Comparison of ENCODE assay signal across 1 cellular context in genomic region chr1:173301507-173301906, GRCh38.
TF ChIP-seq lines count a peak whose summit lies in the region.

No MANE protein-coding gene starts in this region.

TF ChIP-seq in K562, 482 proteins besides CTCF, POLR2A, EP300 and RAD21 (continued from another document and continues in another):
- TF ChIP-seq ZBTB40 (IDR thresholded peaks at IDR 0.05) (peak; percentile 34; the same call in 1 of the 2 replicates), ZBTB40 (CRISPR knock-in tag; IDR thresholded peaks at IDR 0.05) (no peak), ZNF584 (CRISPR knock-in tag; IDR thresholded peaks at IDR 0.05; ENCODE audit: low read depth) (no peak), ZKSCAN8 (CRISPR knock-in tag; IDR thresholded peaks at IDR 0.05) (no peak), SRSF7 (optimal IDR thresholded peaks at IDR 0.05; ENCODE audit: low read depth, low read length) (no peak), ZFP30 (CRISPR knock-in tag; IDR thresholded peaks at IDR 0.05; ENCODE audit: borderline replicate concordance) (no peak), SOX6 (IDR thresholded peaks at IDR 0.05) (0 out of 2 replicates have a peak, but pooled peaks have one; percentile 22), ELF1 (tag; IDR thresholded peaks at IDR 0.05) (no peak), MAFK (IDR thresholded peaks at IDR 0.05; ENCODE audit: low read length) (no peak), ZNF124 (CRISPR knock-in tag; IDR thresholded peaks at IDR 0.05) (no peak), DPF2 (IDR thresholded peaks at IDR 0.05) (peak; percentile 59), KLF16 (IDR thresholded peaks at IDR 0.05) (no peak), CTBP1 (IDR thresholded peaks at IDR 0.05; ENCODE audit: borderline replicate concordance) (no peak; the same call in 1 of the 2 replicates), ZNF780A (CRISPR knock-in tag; IDR thresholded peaks at IDR 0.05) (no peak), ETV5 (CRISPR knock-in tag; IDR thresholded peaks at IDR 0.05; ENCODE audit: low read depth) (no peak), ZKSCAN3 (CRISPR knock-in tag; IDR thresholded peaks at IDR 0.05) (no peak), ARID1B (IDR thresholded peaks at IDR 0.05) (peak; percentile 60), MED1 (CRISPR knock-in tag; IDR thresholded peaks at IDR 0.05; ENCODE audit: borderline replicate concordance) (no peak), TEAD4 (IDR thresholded peaks at IDR 0.05; ENCODE audit: low read length) (no peak), TEAD4 (CRISPR knock-in tag; IDR thresholded peaks at IDR 0.05; ENCODE audit: borderline replicate concordance) (no peak), MTA1 (IDR thresholded peaks at IDR 0.05; ENCODE audit: borderline replicate concordance) (0 out of 2 replicates have a peak, but pooled peaks have one; percentile 31), JUNB (CRISPR knock-in tag; conservative IDR thresholded peaks at IDR 0.05) (no peak), SMARCE1 (IDR thresholded peaks at IDR 0.05) (peak; percentile 52; the same call in 1 of the 2 replicates), TRIM24 (IDR thresholded peaks at IDR 0.05) (0 out of 4 replicates have a peak, but pooled peaks of 1 of the 2 experiments have one; percentile 17), ZNF24 (IDR thresholded peaks at IDR 0.05) (peak; percentile 96), ATF3 (IDR thresholded peaks at IDR 0.05) (peak; percentile 78), ATF3 (CRISPR knock-in tag; conservative IDR thresholded peaks at IDR 0.05) (no peak), SLC30A9 (CRISPR knock-in tag; IDR thresholded peaks at IDR 0.05) (no peak), SRSF9 (IDR thresholded peaks at IDR 0.05; ENCODE audit: borderline replicate concordance, low read depth, low read length) (no peak), PATZ1 (CRISPR knock-in tag; IDR thresholded peaks at IDR 0.05; ENCODE audit: borderline replicate concordance) (no peak), BCL6 (CRISPR knock-in tag; IDR thresholded peaks at IDR 0.05) (no peak), STAT5B (CRISPR knock-in tag; IDR thresholded peaks at IDR 0.05) (no peak), NBN (IDR thresholded peaks at IDR 0.05; ENCODE audit: low read depth) (peak; percentile 43; the same call in 1 of the 2 replicates), USF2 (CRISPR knock-in tag; IDR thresholded peaks at IDR 0.05) (no peak), ETV1 (tag; conservative IDR thresholded peaks at IDR 0.05; ENCODE audit: low read depth) (no peak), ZFPM2 (CRISPR knock-in tag; IDR thresholded peaks at IDR 0.05) (no peak), MLLT1 (IDR thresholded peaks at IDR 0.05) (0 out of 4 replicates have a peak, but pooled peaks of 1 of the 2 experiments have one; percentile 34), JUN (IDR thresholded peaks at IDR 0.05; ENCODE audit: borderline replicate concordance, low read depth, low read length) (peak; percentile 46; the same call in 1 of the 2 replicates), JUN (CRISPR knock-in tag; IDR thresholded peaks at IDR 0.05; ENCODE audit: borderline replicate concordance) (no peak), E2F1 (CRISPR knock-in tag; IDR thresholded peaks at IDR 0.05) (no peak), ARNT (IDR thresholded peaks at IDR 0.05) (no peak), ELK3 (CRISPR knock-in tag; IDR thresholded peaks at IDR 0.05) (no peak), JUND (IDR thresholded peaks at IDR 0.05; ENCODE audit: borderline replicate concordance, low read depth, low read length) (peak; percentile 75), JUND (tag; IDR thresholded peaks at IDR 0.05; ENCODE audit: borderline replicate concordance, low read depth, low read length) (peak; percentile 65; the same call in 2 of the 3 replicates), DACH1 (IDR thresholded peaks at IDR 0.05; ENCODE audit: partially characterized antibody) (peak; percentile 60), TCF7 (IDR thresholded peaks at IDR 0.05; ENCODE audit: borderline replicate concordance) (no peak), NFXL1 (CRISPR knock-in tag; IDR thresholded peaks at IDR 0.05) (no peak), RB1 (IDR thresholded peaks at IDR 0.05; ENCODE audit: low read depth) (no peak)
- TF ChIP-seq, protein P1, sequence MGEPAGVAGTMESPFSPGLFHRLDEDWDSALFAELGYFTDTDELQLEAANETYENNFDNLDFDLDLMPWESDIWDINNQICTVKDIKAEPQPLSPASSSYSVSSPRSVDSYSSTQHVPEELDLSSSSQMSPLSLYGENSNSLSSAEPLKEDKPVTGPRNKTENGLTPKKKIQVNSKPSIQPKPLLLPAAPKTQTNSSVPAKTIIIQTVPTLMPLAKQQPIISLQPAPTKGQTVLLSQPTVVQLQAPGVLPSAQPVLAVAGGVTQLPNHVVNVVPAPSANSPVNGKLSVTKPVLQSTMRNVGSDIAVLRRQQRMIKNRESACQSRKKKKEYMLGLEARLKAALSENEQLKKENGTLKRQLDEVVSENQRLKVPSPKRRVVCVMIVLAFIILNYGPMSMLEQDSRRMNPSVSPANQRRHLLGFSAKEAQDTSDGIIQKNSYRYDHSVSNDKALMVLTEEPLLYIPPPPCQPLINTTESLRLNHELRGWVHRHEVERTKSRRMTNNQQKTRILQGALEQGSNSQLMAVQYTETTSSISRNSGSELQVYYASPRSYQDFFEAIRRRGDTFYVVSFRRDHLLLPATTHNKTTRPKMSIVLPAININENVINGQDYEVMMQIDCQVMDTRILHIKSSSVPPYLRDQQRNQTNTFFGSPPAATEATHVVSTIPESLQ (CRISPR knock-in tag; IDR thresholded peaks at IDR 0.05), result no peak
- TF ChIP-seq, protein P2, sequence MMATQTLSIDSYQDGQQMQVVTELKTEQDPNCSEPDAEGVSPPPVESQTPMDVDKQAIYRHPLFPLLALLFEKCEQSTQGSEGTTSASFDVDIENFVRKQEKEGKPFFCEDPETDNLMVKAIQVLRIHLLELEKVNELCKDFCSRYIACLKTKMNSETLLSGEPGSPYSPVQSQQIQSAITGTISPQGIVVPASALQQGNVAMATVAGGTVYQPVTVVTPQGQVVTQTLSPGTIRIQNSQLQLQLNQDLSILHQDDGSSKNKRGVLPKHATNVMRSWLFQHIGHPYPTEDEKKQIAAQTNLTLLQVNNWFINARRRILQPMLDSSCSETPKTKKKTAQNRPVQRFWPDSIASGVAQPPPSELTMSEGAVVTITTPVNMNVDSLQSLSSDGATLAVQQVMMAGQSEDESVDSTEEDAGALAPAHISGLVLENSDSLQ (IDR thresholded peaks at IDR 0.05), result peak; percentile 79
